In genomic region chr5:119478781-119479180, GRCh38 we compare ENCODE assay signal across 25 cellular contexts. TPM values are rescaled to one million over a fixed set of nuclear protein-coding genes. Genes with fewer than 3 reads are reported as not detected.
DNase-seq lines count a peak whose midpoint lies in the region; TF ChIP-seq lines count a peak whose summit lies in the region.
"Had no signal": no experiment of that assay in that cellular context is flagged by ENCODE, and none has a peak within 500 bp of the region (broad histone marks: within the 10 kb centered on the region; RNA-seq: fewer than 3 reads in every experiment).

No MANE protein-coding gene starts in this region.

- H3K27ac ChIP-seq in breast epithelium (no peak overlapping the region), mammary epithelial cell (ENCODE audit: insufficient read depth, low read depth, low read length) (no peak overlapping the region), substantia nigra (ENCODE audit: low read depth, low read length, poor library complexity, severe bottlenecking) (peak overlapping the region; percentile 35)
- H3K27ac ChIP-seq: 22Rv1; BLaER1 treated with 17β-estradiol and CSF1 and Interleukin-3, amounts not matched to agents 10 nM and 100 nM; GM23248; SJCRH30 had no signal

- H3K4me3 ChIP-seq in breast epithelium (no peak overlapping the region), mammary epithelial cell (replicated peaks in 1 of 3; ENCODE audit: insufficient read depth in 1 of 3, low read depth in 2 of 3, low read length in 3 of 3) (no peak overlapping the region)
- H3K4me3 ChIP-seq: BLaER1 treated with 17β-estradiol and CSF1 and Interleukin-3, amounts not matched to agents 10 nM and 100 nM; GM23248; K562; SJCRH30 had no signal

- H3K4me2 ChIP-seq in mammary epithelial cell (ENCODE audit: insufficient read depth, low read depth, low read length): no peak overlapping the region
- H3K4me2 ChIP-seq: BLaER1 treated with 17β-estradiol and CSF1 and Interleukin-3, amounts not matched to agents 10 nM and 100 nM had no signal

- in situ Hi-C loops in mammary epithelial cell (cut with MboI; ENCODE audit: low sequenced_read_pairs in 2 of 2): no loop called here

- H2AFZ ChIP-seq in mammary epithelial cell (ENCODE audit: low read depth, low read length): no peak overlapping the region
- H2AFZ ChIP-seq: GM23248 had no signal

- H3K9ac ChIP-seq in mammary epithelial cell (ENCODE audit: insufficient read depth, low read length): no peak overlapping the region
- H3K9ac ChIP-seq: BLaER1 treated with 17β-estradiol and CSF1 and Interleukin-3, amounts not matched to agents 10 nM and 100 nM; GM23248 had no signal

- CTCF ChIA-PET in MCF 10A (lab: Yijun Ruan, JAX) (interaction anchor here (0.5 to 1.3 kb wide), 4 partner anchors 11 to 268 kb away, joined by 3 to 5 read pairs (median 3); no protein-coding TSS in a partner anchor), mammary epithelial cell (lab: Charles Lee; ENCODE audit: low non-redundant PET) (no interaction called here)

- no peaks in the 10 kb centered on the region for H3K9me3 Mint-ChIP-seq in MCF 10A (ENCODE audit: unreplicated experiment)
- H3K9me3 Mint-ChIP-seq: CD4-positive, alpha-beta memory T cell had no signal

- BruUV-seq in MCF 10A (replicated peaks; lab: Mats Ljungman, UMichigan) (no TSS peak), mammary epithelial cell (replicated peaks; lab: Mats Ljungman, UMichigan) (no TSS peak)

- no peak for TF ChIP-seq POLR2A in breast epithelium (IDR thresholded peaks at IDR 0.05)

- dilution Hi-C loops in mammary epithelial cell (cut with HindIII; ENCODE audit: low sequenced_read_pairs): no loop called here

- no peak overlapping the region for H3K4me3 Mint-ChIP-seq in MCF 10A (ENCODE audit: unreplicated experiment)
- H3K4me3 Mint-ChIP-seq: CD4-positive, alpha-beta memory T cell had no signal

- H3K27me3 ChIP-seq in breast epithelium (no peaks in the 10 kb centered on the region), mammary epithelial cell (ENCODE audit: insufficient read depth, low read length) (no peaks in the 10 kb centered on the region)
- H3K27me3 ChIP-seq: BLaER1 treated with 17β-estradiol and CSF1 and Interleukin-3, amounts not matched to agents 10 nM and 100 nM; SJCRH30 had no signal

- no peaks in the 10 kb centered on the region for H4K20me1 ChIP-seq in mammary epithelial cell (ENCODE audit: insufficient read depth, low read length)

- H3K4me1 Mint-ChIP-seq in MCF 10A (ENCODE audit: insufficient read depth, unreplicated experiment): peaks cover 6% of the 10 kb centered on the region

- POLR2A ChIA-PET in MCF 10A (lab: Yijun Ruan, JAX): interaction anchor here (0.7 to 1.6 kb wide), 4 partner anchors 11 to 68 kb away, joined by 3 to 7 read pairs (median 3); no protein-coding TSS in a partner anchor

- no peaks in the 10 kb centered on the region for H3K27me3 Mint-ChIP-seq in MCF 10A (ENCODE audit: insufficient read depth, unreplicated experiment)
- H3K27me3 Mint-ChIP-seq: CD4-positive, alpha-beta memory T cell had no signal

- no peak overlapping the region for H3K27ac Mint-ChIP-seq in MCF 10A (ENCODE audit: low read depth, unreplicated experiment)

- no peak for TF ChIP-seq CTCF in MCF 10A (IDR thresholded peaks at IDR 0.05; ENCODE audit: unreplicated experiment)
- TF ChIP-seq CTCF in breast epithelium (IDR thresholded peaks at IDR 0.05): no peak
- TF ChIP-seq CTCF in mammary epithelial cell (conservative IDR thresholded peaks at IDR 0.05 in 1 of 2, IDR thresholded peaks at IDR 0.05 in 1 of 2; ENCODE audit: extremely low read depth in 1 of 2, insufficient read depth in 1 of 2, low read depth in 1 of 2, low read length in 2 of 2): no peak
- no peak for TF ChIP-seq CTCF in GM10266 (IDR thresholded peaks at IDR 0.05; ENCODE audit: control insufficient read depth, insufficient read depth, low read depth, missing control alignments)

- DNase-seq in MCF 10A (ENCODE audit: unreplicated experiment): peak; percentile 54
- DNase-seq in breast epithelium (ENCODE audit: low spot score in 2 of 2): no peak
- peak; percentile 11 for DNase-seq in mammary epithelial cell
- DNase-seq in iris pigment epithelial cell (ENCODE audit: low read depth): peak; percentile 23
- DNase-seq in substantia nigra (lab: John Stamatoyannopoulos, UW): peak in 1 of 49 donors; percentile 6
- no peak for DNase-seq in GM10266 (ENCODE audit: extremely low spot score)
- no peak for DNase-seq in NCI-H2107 treated with DMSO at 0.1 percent for 48 hours (lab: John Stamatoyannopoulos, UW; ENCODE audit: unreplicated experiment)
- DNase-seq in DMS53 treated with DMSO at 0.1 percent for 48 hours (lab: John Stamatoyannopoulos, UW; ENCODE audit: unreplicated experiment): no peak
- DNase-seq: Caco-2; CD4-positive, alpha-beta memory T cell; DMS 273 treated with DMSO at 0.1 percent for 48 hours; GM23248; HCEC 1CT; NCI-H1092; NCI-H1436; NCI-H187 treated with DMSO at 0.1 percent for 48 hours; NCI-H2107; NCI-H2227 treated with DMSO at 0.1 percent for 48 hours; NCI-H510A; NCI-H774; NK-92 treated with Interleukin-12 subunit alpha and Interleukin-12 subunit beta, amount 100 ng/mL, for 24 hours; SJCRH30 had no signal

- H3K79me2 ChIP-seq in mammary epithelial cell (ENCODE audit: insufficient read depth, low read length): no peaks in the 10 kb centered on the region

- WGBS in mammary epithelial cell (ENCODE audit: low coverage, missing lambda C conversion rate): 100% methylated on average over 3 of the region's 3 CpGs

- H3K36me3 Mint-ChIP-seq in MCF 10A (ENCODE audit: insufficient read depth, unreplicated experiment): peaks cover 62% of the 10 kb centered on the region

- H3K4me1 ChIP-seq in breast epithelium (no peaks in the 10 kb centered on the region), mammary epithelial cell (ENCODE audit: insufficient read depth, low read length) (no peaks in the 10 kb centered on the region)
- H3K4me1 ChIP-seq: SJCRH30 had no signal

- H3K36me3 ChIP-seq in breast epithelium (no peaks in the 10 kb centered on the region), mammary epithelial cell (ENCODE audit: insufficient read depth, low read length) (peaks cover 10% of the 10 kb centered on the region)

- intact Hi-C loops in MCF 10A (cut with micrococcal nuclease) (no loop called here), breast epithelium (cut with DNase I; ENCODE audit: low total_unique reads) (no loop called here), mammary epithelial cell (cut with micrococcal nuclease) (loop anchor here (10.0 kb wide), 1 partner anchor 576 kb away; no protein-coding TSS in a partner anchor)

- H3K9me3 ChIP-seq in breast epithelium (no peaks in the 10 kb centered on the region), mammary epithelial cell (replicated peaks; ENCODE audit: insufficient read depth, low read length) (no peaks in the 10 kb centered on the region)
- H3K9me3 ChIP-seq: BLaER1 treated with 17β-estradiol and CSF1 and Interleukin-3, amounts not matched to agents 10 nM and 100 nM; Caco-2; SJCRH30 had no signal

RNA-seq across cellular contexts. Expression of gene HSD17B4, which starts 26.5 kb away (rescaled TPM):
- total RNA-seq in MCF 10A (2022): 163 and 169 TPM in 2 replicates
- total RNA-seq in breast epithelium: 100 to 1,000 TPM; 173 to 360 (median 265) TPM
- total RNA-seq in mammary epithelial cell: 100 to 1,000 TPM; 131 to 168 TPM
- 139 TPM for polyA plus RNA-seq in mammary epithelial cell
- 207 TPM for polyA minus RNA-seq in mammary epithelial cell

Comparison
In these comparisons a context has a peak if more than half of its experiments do, and no peak if none do; other contexts are left out.
1. DNase-seq: peak in MCF 10A (single experiment), mammary epithelial cell (single experiment) and iris pigment epithelial cell (single experiment); none in breast epithelium (0 of 2), GM10266 (single experiment), NCI-H2107 treated with DMSO at 0.1 percent for 48 hours (single experiment) and DMS53 treated with DMSO at 0.1 percent for 48 hours (single experiment).